ENCODE assay signal across 1 cellular context in the genomic region with DNA sequence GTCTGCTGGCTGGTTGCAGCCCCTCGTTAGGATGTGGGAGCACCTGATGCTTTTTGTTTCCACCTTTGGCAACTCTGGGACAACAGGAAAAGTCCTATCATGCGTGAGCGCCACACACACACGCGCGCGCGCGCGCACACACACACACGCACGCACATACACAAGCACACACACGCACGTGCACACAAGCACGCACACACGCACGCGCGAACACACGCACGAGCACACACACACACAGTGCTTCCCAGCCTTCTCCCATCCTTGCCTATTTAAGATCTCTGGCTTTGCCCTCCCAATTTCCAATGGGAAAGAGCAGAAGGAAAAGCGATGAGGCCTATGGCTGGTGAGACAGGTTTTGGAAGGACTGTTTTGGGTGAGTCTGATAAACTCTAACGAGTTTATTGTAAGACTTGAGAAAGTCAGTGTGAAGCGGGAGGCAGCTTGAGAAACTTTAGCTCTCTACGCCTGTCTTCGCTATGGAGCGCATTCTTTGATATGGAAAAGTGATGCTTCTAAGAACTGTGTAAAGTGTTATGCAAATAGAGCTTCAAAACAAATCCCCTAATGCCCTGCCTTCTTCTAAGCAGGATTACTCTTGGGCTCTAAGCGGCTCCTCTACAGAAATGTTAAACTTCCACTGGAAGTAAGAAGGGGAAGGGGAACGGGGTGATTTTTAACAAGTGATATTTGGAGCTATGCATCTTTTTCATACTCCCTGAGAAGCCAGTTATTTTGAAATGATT.
A peak's percentile ranks its signal among the peaks of the same experiment; 100 is the strongest.
TF ChIP-seq lines count a peak whose summit lies in the region.

No MANE protein-coding gene starts in this region.

TF ChIP-seq in H1, 55 proteins besides CTCF, POLR2A, EP300 and RAD21:
- no peak for TF ChIP-seq TAF1 (IDR thresholded peaks at IDR 0.05; ENCODE audit: low read depth, low read length)
- peak; percentile 53 for TF ChIP-seq NANOG (IDR thresholded peaks at IDR 0.05; ENCODE audit: insufficient read depth, low read depth, low read length, poor library complexity, severe bottlenecking)
- peak; percentile 70; the same call in 1 of the 2 replicates for TF ChIP-seq POU5F1 (IDR thresholded peaks at IDR 0.05; ENCODE audit: low read depth, low read length)
- no peak for TF ChIP-seq SIN3A (conservative IDR thresholded peaks at IDR 0.05 in 1 of 2, IDR thresholded peaks at IDR 0.05 in 1 of 2; ENCODE audit: low read depth in 1 of 2, low read length in 2 of 2)
- TF ChIP-seq CTBP2 (IDR thresholded peaks at IDR 0.05; ENCODE audit: borderline replicate concordance, insufficient read depth, insufficient read length, low read length): no peak
- no peak for TF ChIP-seq RNF2 (IDR thresholded peaks at IDR 0.05; ENCODE audit: borderline replicate concordance, low read depth, low read length, missing control alignments, poor library complexity, severe bottlenecking)
- TF ChIP-seq GABPA (IDR thresholded peaks at IDR 0.05; ENCODE audit: borderline replicate concordance, insufficient read depth, low read length): no peak
- TF ChIP-seq ZNF274 (IDR thresholded peaks at IDR 0.05; ENCODE audit: borderline replicate concordance, extremely low read depth, low read length): no peak
- TF ChIP-seq, protein P1, sequence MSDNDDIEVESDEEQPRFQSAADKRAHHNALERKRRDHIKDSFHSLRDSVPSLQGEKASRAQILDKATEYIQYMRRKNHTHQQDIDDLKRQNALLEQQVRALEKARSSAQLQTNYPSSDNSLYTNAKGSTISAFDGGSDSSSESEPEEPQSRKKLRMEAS (IDR thresholded peaks at IDR 0.05): peak; percentile 34; the same call in 1 of the 2 replicates
- TF ChIP-seq, protein P2, sequence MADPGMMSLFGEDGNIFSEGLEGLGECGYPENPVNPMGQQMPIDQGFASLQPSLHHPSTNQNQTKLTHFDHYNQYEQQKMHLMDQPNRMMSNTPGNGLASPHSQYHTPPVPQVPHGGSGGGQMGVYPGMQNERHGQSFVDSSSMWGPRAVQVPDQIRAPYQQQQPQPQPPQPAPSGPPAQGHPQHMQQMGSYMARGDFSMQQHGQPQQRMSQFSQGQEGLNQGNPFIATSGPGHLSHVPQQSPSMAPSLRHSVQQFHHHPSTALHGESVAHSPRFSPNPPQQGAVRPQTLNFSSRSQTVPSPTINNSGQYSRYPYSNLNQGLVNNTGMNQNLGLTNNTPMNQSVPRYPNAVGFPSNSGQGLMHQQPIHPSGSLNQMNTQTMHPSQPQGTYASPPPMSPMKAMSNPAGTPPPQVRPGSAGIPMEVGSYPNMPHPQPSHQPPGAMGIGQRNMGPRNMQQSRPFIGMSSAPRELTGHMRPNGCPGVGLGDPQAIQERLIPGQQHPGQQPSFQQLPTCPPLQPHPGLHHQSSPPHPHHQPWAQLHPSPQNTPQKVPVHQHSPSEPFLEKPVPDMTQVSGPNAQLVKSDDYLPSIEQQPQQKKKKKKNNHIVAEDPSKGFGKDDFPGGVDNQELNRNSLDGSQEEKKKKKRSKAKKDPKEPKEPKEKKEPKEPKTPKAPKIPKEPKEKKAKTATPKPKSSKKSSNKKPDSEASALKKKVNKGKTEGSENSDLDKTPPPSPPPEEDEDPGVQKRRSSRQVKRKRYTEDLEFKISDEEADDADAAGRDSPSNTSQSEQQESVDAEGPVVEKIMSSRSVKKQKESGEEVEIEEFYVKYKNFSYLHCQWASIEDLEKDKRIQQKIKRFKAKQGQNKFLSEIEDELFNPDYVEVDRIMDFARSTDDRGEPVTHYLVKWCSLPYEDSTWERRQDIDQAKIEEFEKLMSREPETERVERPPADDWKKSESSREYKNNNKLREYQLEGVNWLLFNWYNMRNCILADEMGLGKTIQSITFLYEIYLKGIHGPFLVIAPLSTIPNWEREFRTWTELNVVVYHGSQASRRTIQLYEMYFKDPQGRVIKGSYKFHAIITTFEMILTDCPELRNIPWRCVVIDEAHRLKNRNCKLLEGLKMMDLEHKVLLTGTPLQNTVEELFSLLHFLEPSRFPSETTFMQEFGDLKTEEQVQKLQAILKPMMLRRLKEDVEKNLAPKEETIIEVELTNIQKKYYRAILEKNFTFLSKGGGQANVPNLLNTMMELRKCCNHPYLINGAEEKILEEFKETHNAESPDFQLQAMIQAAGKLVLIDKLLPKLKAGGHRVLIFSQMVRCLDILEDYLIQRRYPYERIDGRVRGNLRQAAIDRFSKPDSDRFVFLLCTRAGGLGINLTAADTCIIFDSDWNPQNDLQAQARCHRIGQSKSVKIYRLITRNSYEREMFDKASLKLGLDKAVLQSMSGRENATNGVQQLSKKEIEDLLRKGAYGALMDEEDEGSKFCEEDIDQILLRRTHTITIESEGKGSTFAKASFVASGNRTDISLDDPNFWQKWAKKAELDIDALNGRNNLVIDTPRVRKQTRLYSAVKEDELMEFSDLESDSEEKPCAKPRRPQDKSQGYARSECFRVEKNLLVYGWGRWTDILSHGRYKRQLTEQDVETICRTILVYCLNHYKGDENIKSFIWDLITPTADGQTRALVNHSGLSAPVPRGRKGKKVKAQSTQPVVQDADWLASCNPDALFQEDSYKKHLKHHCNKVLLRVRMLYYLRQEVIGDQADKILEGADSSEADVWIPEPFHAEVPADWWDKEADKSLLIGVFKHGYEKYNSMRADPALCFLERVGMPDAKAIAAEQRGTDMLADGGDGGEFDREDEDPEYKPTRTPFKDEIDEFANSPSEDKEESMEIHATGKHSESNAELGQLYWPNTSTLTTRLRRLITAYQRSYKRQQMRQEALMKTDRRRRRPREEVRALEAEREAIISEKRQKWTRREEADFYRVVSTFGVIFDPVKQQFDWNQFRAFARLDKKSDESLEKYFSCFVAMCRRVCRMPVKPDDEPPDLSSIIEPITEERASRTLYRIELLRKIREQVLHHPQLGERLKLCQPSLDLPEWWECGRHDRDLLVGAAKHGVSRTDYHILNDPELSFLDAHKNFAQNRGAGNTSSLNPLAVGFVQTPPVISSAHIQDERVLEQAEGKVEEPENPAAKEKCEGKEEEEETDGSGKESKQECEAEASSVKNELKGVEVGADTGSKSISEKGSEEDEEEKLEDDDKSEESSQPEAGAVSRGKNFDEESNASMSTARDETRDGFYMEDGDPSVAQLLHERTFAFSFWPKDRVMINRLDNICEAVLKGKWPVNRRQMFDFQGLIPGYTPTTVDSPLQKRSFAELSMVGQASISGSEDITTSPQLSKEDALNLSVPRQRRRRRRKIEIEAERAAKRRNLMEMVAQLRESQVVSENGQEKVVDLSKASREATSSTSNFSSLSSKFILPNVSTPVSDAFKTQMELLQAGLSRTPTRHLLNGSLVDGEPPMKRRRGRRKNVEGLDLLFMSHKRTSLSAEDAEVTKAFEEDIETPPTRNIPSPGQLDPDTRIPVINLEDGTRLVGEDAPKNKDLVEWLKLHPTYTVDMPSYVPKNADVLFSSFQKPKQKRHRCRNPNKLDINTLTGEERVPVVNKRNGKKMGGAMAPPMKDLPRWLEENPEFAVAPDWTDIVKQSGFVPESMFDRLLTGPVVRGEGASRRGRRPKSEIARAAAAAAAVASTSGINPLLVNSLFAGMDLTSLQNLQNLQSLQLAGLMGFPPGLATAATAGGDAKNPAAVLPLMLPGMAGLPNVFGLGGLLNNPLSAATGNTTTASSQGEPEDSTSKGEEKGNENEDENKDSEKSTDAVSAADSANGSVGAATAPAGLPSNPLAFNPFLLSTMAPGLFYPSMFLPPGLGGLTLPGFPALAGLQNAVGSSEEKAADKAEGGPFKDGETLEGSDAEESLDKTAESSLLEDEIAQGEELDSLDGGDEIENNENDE (IDR thresholded peaks at IDR 0.05; ENCODE audit: insufficient replicate concordance, low read length): peak; percentile 32
